ENCODE assay signal across 1 cellular context in genomic region chr17:14299261-14300093, GRCh38.
TF ChIP-seq lines count a peak whose summit lies in the region.

No MANE protein-coding gene starts in this region.

TF ChIP-seq in H1, 55 proteins besides CTCF, POLR2A, EP300 and RAD21:
- TF ChIP-seq CHD7 (IDR thresholded peaks at IDR 0.05; ENCODE audit: insufficient replicate concordance, low read length), result no peak
- TF ChIP-seq SIN3A (conservative IDR thresholded peaks at IDR 0.05 in 1 of 2, IDR thresholded peaks at IDR 0.05 in 1 of 2; ENCODE audit: low read depth in 1 of 2, low read length in 2 of 2), result no peak
- no peak for TF ChIP-seq SRF (IDR thresholded peaks at IDR 0.05; ENCODE audit: low read depth, low read length)
- TF ChIP-seq TCF12 (IDR thresholded peaks at IDR 0.05; ENCODE audit: low read depth, low read length), result no peak
- TF ChIP-seq KDM1A (IDR thresholded peaks at IDR 0.05; ENCODE audit: borderline replicate concordance, low read length), result no peak
- TF ChIP-seq EZH2 (IDR thresholded peaks at IDR 0.05; ENCODE audit: low read depth, low read length, severe bottlenecking), result peak; percentile 90
- no peak for TF ChIP-seq CHD2 (IDR thresholded peaks at IDR 0.05; ENCODE audit: low read length)
- 0 out of 2 replicates have a peak, but pooled peaks have one; percentile 38 for TF ChIP-seq GABPA (IDR thresholded peaks at IDR 0.05; ENCODE audit: borderline replicate concordance, insufficient read depth, low read length)
- no peak for TF ChIP-seq CEBPB (IDR thresholded peaks at IDR 0.05; ENCODE audit: low read depth, low read length)
- no peak for TF ChIP-seq TEAD4 (IDR thresholded peaks at IDR 0.05; ENCODE audit: low read depth, low read length)
- TF ChIP-seq USF2 (IDR thresholded peaks at IDR 0.05; ENCODE audit: low read length), result no peak
- TF ChIP-seq, protein P1, sequence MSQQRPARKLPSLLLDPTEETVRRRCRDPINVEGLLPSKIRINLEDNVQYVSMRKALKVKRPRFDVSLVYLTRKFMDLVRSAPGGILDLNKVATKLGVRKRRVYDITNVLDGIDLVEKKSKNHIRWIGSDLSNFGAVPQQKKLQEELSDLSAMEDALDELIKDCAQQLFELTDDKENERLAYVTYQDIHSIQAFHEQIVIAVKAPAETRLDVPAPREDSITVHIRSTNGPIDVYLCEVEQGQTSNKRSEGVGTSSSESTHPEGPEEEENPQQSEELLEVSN (IDR thresholded peaks at IDR 0.05), result no peak
- TF ChIP-seq YY1 (IDR thresholded peaks at IDR 0.05; ENCODE audit: low read depth, low read length), result no peak
- TF ChIP-seq TBP (IDR thresholded peaks at IDR 0.05; ENCODE audit: low read depth, low read length), result no peak
- peak; percentile 88 for TF ChIP-seq SUZ12 (IDR thresholded peaks at IDR 0.05; ENCODE audit: low read length)
- TF ChIP-seq MAFK (IDR thresholded peaks at IDR 0.05; ENCODE audit: low read depth, low read length), result no peak
- TF ChIP-seq TAF1 (IDR thresholded peaks at IDR 0.05; ENCODE audit: low read depth, low read length), result 0 out of 2 replicates have a peak, but pooled peaks have one; percentile 21
- no peak for TF ChIP-seq SIX5 (IDR thresholded peaks at IDR 0.05; ENCODE audit: low read depth, low read length)
- TF ChIP-seq CBX8 (IDR thresholded peaks at IDR 0.05; ENCODE audit: borderline replicate concordance, low read depth, low read length), result no peak
- TF ChIP-seq, protein P2, sequence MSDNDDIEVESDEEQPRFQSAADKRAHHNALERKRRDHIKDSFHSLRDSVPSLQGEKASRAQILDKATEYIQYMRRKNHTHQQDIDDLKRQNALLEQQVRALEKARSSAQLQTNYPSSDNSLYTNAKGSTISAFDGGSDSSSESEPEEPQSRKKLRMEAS (IDR thresholded peaks at IDR 0.05), result peak; percentile 45
- TF ChIP-seq, protein P3, sequence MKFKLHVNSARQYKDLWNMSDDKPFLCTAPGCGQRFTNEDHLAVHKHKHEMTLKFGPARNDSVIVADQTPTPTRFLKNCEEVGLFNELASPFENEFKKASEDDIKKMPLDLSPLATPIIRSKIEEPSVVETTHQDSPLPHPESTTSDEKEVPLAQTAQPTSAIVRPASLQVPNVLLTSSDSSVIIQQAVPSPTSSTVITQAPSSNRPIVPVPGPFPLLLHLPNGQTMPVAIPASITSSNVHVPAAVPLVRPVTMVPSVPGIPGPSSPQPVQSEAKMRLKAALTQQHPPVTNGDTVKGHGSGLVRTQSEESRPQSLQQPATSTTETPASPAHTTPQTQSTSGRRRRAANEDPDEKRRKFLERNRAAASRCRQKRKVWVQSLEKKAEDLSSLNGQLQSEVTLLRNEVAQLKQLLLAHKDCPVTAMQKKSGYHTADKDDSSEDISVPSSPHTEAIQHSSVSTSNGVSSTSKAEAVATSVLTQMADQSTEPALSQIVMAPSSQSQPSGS (IDR thresholded peaks at IDR 0.05; ENCODE audit: low read length), result no peak
- TF ChIP-seq SP1 (IDR thresholded peaks at IDR 0.05; ENCODE audit: low read depth, low read length), result no peak
- no peak for TF ChIP-seq EGR1 (IDR thresholded peaks at IDR 0.05; ENCODE audit: borderline replicate concordance, low read depth, low read length)
- no peak for TF ChIP-seq FOSL1 (IDR thresholded peaks at IDR 0.05; ENCODE audit: insufficient read depth, low read depth, low read length)
- no peak for TF ChIP-seq POU5F1 (IDR thresholded peaks at IDR 0.05; ENCODE audit: low read depth, low read length)
- TF ChIP-seq KDM4A (IDR thresholded peaks at IDR 0.05; ENCODE audit: low read depth, low read length, severe bottlenecking), result peak; percentile 66
- TF ChIP-seq POLR2AphosphoS5 (IDR thresholded peaks at IDR 0.05; ENCODE audit: low read depth, low read length), result no peak
- TF ChIP-seq, protein P4, sequence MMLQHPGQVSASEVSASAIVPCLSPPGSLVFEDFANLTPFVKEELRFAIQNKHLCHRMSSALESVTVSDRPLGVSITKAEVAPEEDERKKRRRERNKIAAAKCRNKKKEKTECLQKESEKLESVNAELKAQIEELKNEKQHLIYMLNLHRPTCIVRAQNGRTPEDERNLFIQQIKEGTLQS (IDR thresholded peaks at IDR 0.05; ENCODE audit: insufficient read depth, low read depth, low read length), result no peak
- peak; percentile 56 for TF ChIP-seq ASH2L (IDR thresholded peaks at IDR 0.05; ENCODE audit: low read length)
- no peak for TF ChIP-seq NANOG (IDR thresholded peaks at IDR 0.05; ENCODE audit: insufficient read depth, low read depth, low read length, poor library complexity, severe bottlenecking)
- TF ChIP-seq SP4 (IDR thresholded peaks at IDR 0.05; ENCODE audit: low read length), result no peak
- TF ChIP-seq RBBP5 (IDR thresholded peaks at IDR 0.05; ENCODE audit: borderline replicate concordance, low read depth, low read length), result 0 out of 2 replicates have a peak, but pooled peaks have one; percentile 45
- TF ChIP-seq HDAC6 (IDR thresholded peaks at IDR 0.05; ENCODE audit: low read depth, low read length), result no peak
- no peak for TF ChIP-seq SP2 (IDR thresholded peaks at IDR 0.05; ENCODE audit: low read length)
- peak; percentile 74 for TF ChIP-seq RNF2 (IDR thresholded peaks at IDR 0.05; ENCODE audit: borderline replicate concordance, low read depth, low read length, missing control alignments, poor library complexity, severe bottlenecking)
- TF ChIP-seq RFX5 (IDR thresholded peaks at IDR 0.05; ENCODE audit: borderline replicate concordance, low read depth, low read length), result no peak
- TF ChIP-seq SAP30 (IDR thresholded peaks at IDR 0.05; ENCODE audit: insufficient read depth, insufficient replicate concordance, low read length), result no peak
- TF ChIP-seq BRCA1 (IDR thresholded peaks at IDR 0.05; ENCODE audit: low read depth, low read length), result no peak
- TF ChIP-seq GTF2F1 (IDR thresholded peaks at IDR 0.05; ENCODE audit: borderline replicate concordance, low read depth, low read length), result no peak
- no peak for TF ChIP-seq CREB1 (IDR thresholded peaks at IDR 0.05)
- TF ChIP-seq BCL11A (IDR thresholded peaks at IDR 0.05; ENCODE audit: low read depth in 2 of 2, low read length in 2 of 2), result no peak
- no peak for TF ChIP-seq JUND (IDR thresholded peaks at IDR 0.05; ENCODE audit: low read length)
- no peak for TF ChIP-seq SIRT6 (IDR thresholded peaks at IDR 0.05; ENCODE audit: low read length)
- TF ChIP-seq PHF8 (conservative IDR thresholded peaks at IDR 0.05; ENCODE audit: low read depth, low read length), result no peak
- no peak for TF ChIP-seq TAF7 (optimal IDR thresholded peaks at IDR 0.05; ENCODE audit: borderline replicate concordance, low read depth, low read length)
- no peak for TF ChIP-seq JUN (IDR thresholded peaks at IDR 0.05; ENCODE audit: low read depth, low read length)
- no peak for TF ChIP-seq HDAC2 (IDR thresholded peaks at IDR 0.05; ENCODE audit: borderline replicate concordance in 1 of 2, low read depth in 2 of 2, low read length in 2 of 2)
- TF ChIP-seq CTBP2 (IDR thresholded peaks at IDR 0.05; ENCODE audit: borderline replicate concordance, insufficient read depth, insufficient read length, low read length), result peak; percentile 49
- no peak for TF ChIP-seq KDM5A (IDR thresholded peaks at IDR 0.05; ENCODE audit: low read length)
